28 cellular contexts compared by ENCODE assay signal in the genomic region with DNA sequence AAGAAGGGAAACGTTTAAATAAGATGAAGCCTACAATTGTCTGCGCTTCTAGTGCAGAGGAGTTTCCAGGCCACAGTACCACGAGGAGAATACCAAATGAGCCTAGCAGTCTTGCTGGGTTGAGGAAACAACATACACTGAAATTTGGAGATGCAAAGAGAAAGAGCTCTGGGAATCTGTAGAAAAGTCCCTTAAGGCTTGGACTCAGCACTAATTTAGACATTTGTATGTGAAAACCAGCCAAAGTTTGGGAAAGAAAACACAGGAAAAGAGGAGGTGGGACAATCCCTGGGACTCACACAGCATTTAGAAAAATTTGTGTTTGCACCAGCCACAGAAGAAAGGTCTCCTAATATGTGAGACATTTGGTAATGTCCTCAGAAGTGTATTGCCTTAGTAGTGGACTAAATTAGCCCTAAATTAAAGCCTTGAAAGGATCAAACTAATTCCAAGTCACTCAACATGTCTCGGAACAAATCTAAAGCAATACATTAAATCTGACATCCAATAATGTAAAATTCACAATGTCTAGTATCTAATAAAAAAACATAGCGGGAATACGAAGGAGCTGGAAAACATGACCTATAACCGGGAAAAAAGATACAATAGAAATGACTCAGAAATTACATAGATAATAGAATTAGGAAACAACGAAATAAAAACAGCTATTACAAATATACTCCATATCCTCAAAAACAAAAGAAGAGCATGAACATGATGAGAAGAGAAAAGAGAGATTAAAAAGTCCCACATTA.
"Had no signal": no experiment of that assay in that cellular context is flagged by ENCODE, and none has a peak within 500 bp of the region (broad histone marks: within the 10 kb centered on the region; RNA-seq: fewer than 3 reads in every experiment).

No MANE protein-coding gene starts in this region.

- H3K27ac Mint-ChIP-seq: activated B cell treated with CpG ODN at 0.5 μM for 24 hours; activated CD8-positive, alpha-beta memory T cell treated with anti-CD3 and anti-CD28 coated beads, Interleukin-2, amount 10 ng/mL, durations not matched to agents 7 days and 5 days; activated naive CD4-positive, alpha-beta T cell treated with anti-CD3 and anti-CD28 coated beads, Interleukin-2, amount 10 ng/mL, durations not matched to agents 7 days and 5 days; activated T-helper 17 cell treated with anti-CD3 and anti-CD28 coated beads, Interleukin-2, amount 50 U/mL, for 72 hours; T-cell had no signal

- H3K4me1 Mint-ChIP-seq: activated B cell treated with CpG ODN at 0.5 μM for 24 hours; activated CD8-positive, alpha-beta memory T cell treated with anti-CD3 and anti-CD28 coated beads, Interleukin-2, amount 10 ng/mL, durations not matched to agents 7 days and 5 days; activated naive CD4-positive, alpha-beta T cell treated with anti-CD3 and anti-CD28 coated beads, Interleukin-2, amount 10 ng/mL, durations not matched to agents 7 days and 5 days; central memory CD8-positive, alpha-beta T cell; T-cell had no signal

- H3K4me3 Mint-ChIP-seq: activated B cell treated with CpG ODN at 0.5 μM for 24 hours; activated CD8-positive, alpha-beta memory T cell treated with anti-CD3 and anti-CD28 coated beads, Interleukin-2, amount 10 ng/mL, durations not matched to agents 7 days and 5 days; activated naive CD4-positive, alpha-beta T cell treated with anti-CD3 and anti-CD28 coated beads, Interleukin-2, amount 10 ng/mL, durations not matched to agents 7 days and 5 days; central memory CD8-positive, alpha-beta T cell; T-cell had no signal

- H3K9me3 Mint-ChIP-seq: activated B cell treated with CpG ODN at 0.5 μM for 24 hours; activated naive CD4-positive, alpha-beta T cell treated with anti-CD3 and anti-CD28 coated beads, Interleukin-2, amount 10 ng/mL, durations not matched to agents 7 days and 5 days; activated T-helper 17 cell treated with anti-CD3 and anti-CD28 coated beads, Interleukin-2, amount 50 U/mL, for 72 hours; central memory CD8-positive, alpha-beta T cell; T-cell had no signal

- H3K36me3 ChIP-seq: ascending aorta, MG63 had no signal

- ATAC-seq: activated CD8-positive, alpha-beta memory T cell treated with anti-CD3 and anti-CD28 coated beads, Interleukin-2, amount 10 ng/mL, durations not matched to agents 7 days and 5 days; activated T-helper 17 cell treated with anti-CD3 and anti-CD28 coated beads, Interleukin-2, amount 50 U/mL, for 72 hours; body of pancreas; Panc1; Right ventricle myocardium inferior; T-cell had no signal

- H3K36me3 Mint-ChIP-seq: activated CD8-positive, alpha-beta memory T cell treated with anti-CD3 and anti-CD28 coated beads, Interleukin-2, amount 10 ng/mL, durations not matched to agents 7 days and 5 days; activated naive CD4-positive, alpha-beta T cell treated with anti-CD3 and anti-CD28 coated beads, Interleukin-2, amount 10 ng/mL, durations not matched to agents 7 days and 5 days; T-cell had no signal

- H3K4me3 ChIP-seq: ascending aorta, body of pancreas, MG63, SK-N-MC had no signal

- DNase-seq: activated B cell treated with CpG ODN at 0.5 μM for 24 hours; activated CD4-positive, alpha-beta T cell treated with anti-CD3 and anti-CD28 coated beads, Interleukin-2, amount 50 U/mL, for 1 hour; activated CD8-positive, alpha-beta memory T cell treated with anti-CD3 and anti-CD28 coated beads, Interleukin-2, amount 10 ng/mL, durations not matched to agents 7 days and 5 days; activated gamma-delta T cell; activated naive CD4-positive, alpha-beta T cell treated with anti-CD3 and anti-CD28 coated beads, Interleukin-2, amount 10 ng/mL, durations not matched to agents 7 days and 5 days; activated T-cell treated with anti-CD3 and anti-CD28 coated beads, Interleukin-2, amount 50 U/mL, for 48 hours; amniotic stem cell; body of pancreas; MG63; MV-4-11; NCI-H1092 treated with DMSO at 0.1 percent for 48 hours; NCI-H1417 treated with DMSO at 0.1 percent for 48 hours; NCI-H1694; NCI-H2029; NCI-H345; NCI-H510A; NCI-H526 treated with DMSO at 0.1 percent for 48 hours; NCI-H82; RPMI8226; T-cell; T-helper 2 cell; T1000 had no signal

- H3K4me1 ChIP-seq: ascending aorta, body of pancreas had no signal

- H3K27ac ChIP-seq: ascending aorta, body of pancreas, SK-N-MC had no signal

- H3K27me3 ChIP-seq: ascending aorta, body of pancreas, MG63 had no signal

- H3K9me3 ChIP-seq: ascending aorta, body of pancreas, MG63 had no signal
